In genomic region chr1:228408869-228409805, GRCh38 we compare ENCODE assay signal across 19 cellular contexts. TPM values are rescaled to one million over a fixed set of nuclear protein-coding genes. Genes with fewer than 3 reads are reported as not detected.
A peak's percentile ranks its signal among the peaks of the same experiment; 100 is the strongest.
DNase-seq lines count a peak whose midpoint lies in the region; ATAC-seq and TF ChIP-seq lines count a peak whose summit lies in the region.
"Had no signal": no experiment of that assay in that cellular context is flagged by ENCODE, and none has a peak within 500 bp of the region (broad histone marks: within the 10 kb centered on the region; RNA-seq: fewer than 3 reads in every experiment).

No MANE protein-coding gene starts in this region.

- intact Hi-C loops in spleen (cut with DNase I; ENCODE audit: low total_unique reads): no loop called here

- no peak overlapping the region for H2AFZ ChIP-seq in DND-41 (ENCODE audit: low read depth, low read length)

- H3K4me2 ChIP-seq in DND-41 (ENCODE audit: insufficient read depth, low read length): peak overlapping the region; percentile 99

- peaks cover 29% of the 10 kb centered on the region for H4K20me1 ChIP-seq in DND-41 (ENCODE audit: insufficient read depth, low read length)

- H3K79me2 ChIP-seq in DND-41 (ENCODE audit: insufficient read depth, low read length): peaks cover 41% of the 10 kb centered on the region

- no peaks in the 10 kb centered on the region for H3K9me3 ChIP-seq in DND-41 (ENCODE audit: insufficient read depth, low read length, severe bottlenecking)
- no peaks in the 10 kb centered on the region for H3K9me3 ChIP-seq in endodermal cell (ENCODE audit: control insufficient read depth, low read length)
- H3K9me3 ChIP-seq in spleen: no peaks in the 10 kb centered on the region
- H3K9me3 ChIP-seq: Peyer's patch had no signal

- H3K36me3 Mint-ChIP-seq in endodermal cell (ENCODE audit: low read depth): peaks cover 32% of the 10 kb centered on the region

- H3K4me1 Mint-ChIP-seq in endodermal cell: peaks cover 14% of the 10 kb centered on the region

- no peak for TF ChIP-seq POLR2A in spleen (IDR thresholded peaks at IDR 0.05)

- no peak for ATAC-seq in DND-41 (ENCODE audit: insufficient read depth, low read depth)
- ATAC-seq: esophagus mucosa; GM12878; stimulated activated naive CD8-positive, alpha-beta T cell treated with anti-CD3 and anti-CD28 coated beads, Interleukin-15, amount 100 ng/mL, for 72 hours had no signal

- TF ChIP-seq CTCF in DND-41 (IDR thresholded peaks at IDR 0.05; ENCODE audit: borderline replicate concordance, extremely low read depth, low read length, poor library complexity, severe bottlenecking) (no peak), endodermal cell (conservative IDR thresholded peaks at IDR 0.05) (no peak), spleen (IDR thresholded peaks at IDR 0.05 in 8 of 11, conservative IDR thresholded peaks at IDR 0.05 in 3 of 11) (no peak)

- H3K4me3 ChIP-seq in DND-41 (ENCODE audit: low read depth in 1 of 2, low read length in 2 of 2): no peak overlapping the region
- no peak overlapping the region for H3K4me3 ChIP-seq in endodermal cell (ENCODE audit: low read length)
- no peak overlapping the region for H3K4me3 ChIP-seq in spleen
- H3K4me3 ChIP-seq: GM12878, Peyer's patch had no signal

- H3K4me3 Mint-ChIP-seq in endodermal cell: no peak overlapping the region

- H3K27me3 Mint-ChIP-seq in endodermal cell (ENCODE audit: insufficient read depth): peaks cover 9% of the 10 kb centered on the region
- H3K27me3 Mint-ChIP-seq: stimulated activated naive CD8-positive, alpha-beta T cell treated with anti-CD3 and anti-CD28 coated beads, Interleukin-15, amount 100 ng/mL, for 72 hours had no signal

- DNase-seq in activated effector memory CD4-positive, alpha-beta T cell treated with anti-CD3 and anti-CD28 coated beads, Interleukin-2, amount 50 U/mL, for 16 hours: peak; percentile 62
- no peak for DNase-seq in activated effector memory CD4-positive, alpha-beta T cell treated with Interleukin-2 at 50 U/mL for 16 hours
- DNase-seq in DND-41: no peak
- DNase-seq in endodermal cell: peak; percentile 38
- DNase-seq in spleen: peak; percentile 69
- no peak for DNase-seq in NCI-H524 treated with DMSO at 0.1 percent for 48 hours (lab: John Stamatoyannopoulos, UW)
- DNase-seq in hypothalamus (lab: John Stamatoyannopoulos, UW): no peak
- no peak for DNase-seq in SIG-M5 (lab: John Stamatoyannopoulos, UW)
- DNase-seq: GDM1; glutamatergic neuron; Kasumi-1; NCI-H1417; retina; stimulated activated CD4-positive, alpha-beta T cell treated with anti-CD3 and anti-CD28 coated beads, Interleukin-15, amount 100 ng/mL, for 24 hours; stimulated activated naive CD8-positive, alpha-beta T cell treated with anti-CD3 and anti-CD28 coated beads, Interleukin-15, amount 100 ng/mL, for 72 hours had no signal

- no peak overlapping the region for H3K27ac ChIP-seq in DND-41 (ENCODE audit: low read length)
- no peak overlapping the region for H3K27ac ChIP-seq in endodermal cell (ENCODE audit: low read depth, low read length)
- H3K27ac ChIP-seq in spleen: peak overlapping the region in 2 of 8 donors; percentile 54 to 55
- H3K27ac ChIP-seq: Peyer's patch had no signal

- no peak overlapping the region for H3K27ac Mint-ChIP-seq in endodermal cell
- H3K27ac Mint-ChIP-seq: stimulated activated naive CD8-positive, alpha-beta T cell treated with anti-CD3 and anti-CD28 coated beads, Interleukin-15, amount 100 ng/mL, for 72 hours had no signal

- peaks cover 21% of the 10 kb centered on the region for H3K36me3 ChIP-seq in DND-41 (ENCODE audit: insufficient read depth, low read length)
- peaks cover 17% of the 10 kb centered on the region for H3K36me3 ChIP-seq in endodermal cell (ENCODE audit: control insufficient read depth, insufficient read depth, low read length)
- peaks cover 0 to 35% (median 2%) of the 10 kb centered on the region in 6 donors for H3K36me3 ChIP-seq in spleen
- H3K36me3 ChIP-seq: Peyer's patch had no signal

- H3K9me3 Mint-ChIP-seq in endodermal cell: no peaks in the 10 kb centered on the region
- H3K9me3 Mint-ChIP-seq: stimulated activated naive CD8-positive, alpha-beta T cell treated with anti-CD3 and anti-CD28 coated beads, Interleukin-15, amount 100 ng/mL, for 72 hours had no signal

- no peak overlapping the region for H3K9ac ChIP-seq in DND-41 (ENCODE audit: low read depth, low read length)
- H3K9ac ChIP-seq in endodermal cell (ENCODE audit: extremely low read depth, low read length, poor library complexity, severe bottlenecking): no peak overlapping the region

- 91 to 98% methylated on average over 9 to 19 of the region's 19 CpGs for WGBS in endodermal cell (ENCODE audit: insufficient coverage in 1 of 2, insufficient read length in 1 of 2), 2 experiments
- 91 to 95% (median 94%) methylated on average over 13 to 19 of the region's 19 CpGs for WGBS in spleen, 5 donors

- H3K4me1 ChIP-seq in DND-41 (ENCODE audit: insufficient read depth, low read length) (peaks cover 35% of the 10 kb centered on the region), endodermal cell (ENCODE audit: control insufficient read depth, insufficient read depth, low read length) (no peaks in the 10 kb centered on the region), spleen (peaks cover 18 to 56% (median 41%) of the 10 kb centered on the region in 6 donors)

- H3K27me3 ChIP-seq in DND-41 (ENCODE audit: insufficient read depth, low read length, poor library complexity): no peaks in the 10 kb centered on the region
- no peaks in the 10 kb centered on the region for H3K27me3 ChIP-seq in endodermal cell (ENCODE audit: control insufficient read depth, insufficient read depth, low read length, poor library complexity, severe bottlenecking)
- H3K27me3 ChIP-seq in spleen (replicated peaks in 1 of 7): no peaks in the 10 kb centered on the region
- H3K27me3 ChIP-seq: Peyer's patch had no signal

RNA-seq across cellular contexts. Expression of gene TRIM11, which starts 2.5 kb away (rescaled TPM):
- total RNA-seq in endodermal cell (10 to 100 TPM; 33.8 to 38.9 TPM), spleen (10 to 100 TPM; 33.4 to 49.4 (median 39.8) TPM)
- 18.2 TPM for polyA plus RNA-seq in endodermal cell (2013, experiment 1 of 2)
- 19.0 TPM for polyA plus RNA-seq in endodermal cell (2013, experiment 2 of 2)
- polyA plus RNA-seq in spleen: 10 to 100 TPM; 14.1 to 26.8 (median 20.7) TPM

RNA-seq across cellular contexts. Expression of gene TRIM17, which starts 7.5 kb away (rescaled TPM):
- total RNA-seq in endodermal cell (10 to 100 TPM in 1 of 2 donors, 1 to 10 TPM in 1; 8.4 to 19.6 TPM), spleen (1 to 10 TPM; 3.5 to 7.1 (median 5.4) TPM)
- 4.8 TPM for polyA plus RNA-seq in endodermal cell (2013, experiment 1 of 2)
- 3.4 TPM for polyA plus RNA-seq in endodermal cell (2013, experiment 2 of 2)
- 1 to 10 TPM in 1 of 3 donors, under 1 TPM in 2; 0.36 to 4.0 (median 0.96) TPM for polyA plus RNA-seq in spleen
- total RNA-seq: GM12878, HT1080 had no signal

Comparison
In these comparisons a context has a peak if more than half of its experiments do, and no peak if none do; other contexts are left out.
1. DNase-seq: peak in activated effector memory CD4-positive, alpha-beta T cell treated with anti-CD3 and anti-CD28 coated beads, Interleukin-2, amount 50 U/mL, for 16 hours (single experiment), endodermal cell (single experiment) and spleen (single experiment); none in activated effector memory CD4-positive, alpha-beta T cell treated with Interleukin-2 at 50 U/mL for 16 hours (single experiment), DND-41 (single experiment), NCI-H524 treated with DMSO at 0.1 percent for 48 hours (single experiment), hypothalamus (0 of 51) and SIG-M5 (single experiment).